Comparison of ENCODE assay signal across 1 cellular context in genomic region chr15:86164222-86164898, GRCh38.
TF ChIP-seq lines count a peak whose summit lies in the region.

No MANE protein-coding gene starts in this region.

TF ChIP-seq in HEK293, 187 proteins besides CTCF, POLR2A, EP300 and RAD21 (continued from another document):
- TF ChIP-seq, protein P1, sequence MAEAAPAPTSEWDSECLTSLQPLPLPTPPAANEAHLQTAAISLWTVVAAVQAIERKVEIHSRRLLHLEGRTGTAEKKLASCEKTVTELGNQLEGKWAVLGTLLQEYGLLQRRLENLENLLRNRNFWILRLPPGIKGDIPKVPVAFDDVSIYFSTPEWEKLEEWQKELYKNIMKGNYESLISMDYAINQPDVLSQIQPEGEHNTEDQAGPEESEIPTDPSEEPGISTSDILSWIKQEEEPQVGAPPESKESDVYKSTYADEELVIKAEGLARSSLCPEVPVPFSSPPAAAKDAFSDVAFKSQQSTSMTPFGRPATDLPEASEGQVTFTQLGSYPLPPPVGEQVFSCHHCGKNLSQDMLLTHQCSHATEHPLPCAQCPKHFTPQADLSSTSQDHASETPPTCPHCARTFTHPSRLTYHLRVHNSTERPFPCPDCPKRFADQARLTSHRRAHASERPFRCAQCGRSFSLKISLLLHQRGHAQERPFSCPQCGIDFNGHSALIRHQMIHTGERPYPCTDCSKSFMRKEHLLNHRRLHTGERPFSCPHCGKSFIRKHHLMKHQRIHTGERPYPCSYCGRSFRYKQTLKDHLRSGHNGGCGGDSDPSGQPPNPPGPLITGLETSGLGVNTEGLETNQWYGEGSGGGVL (tag by site-specific recombination; IDR thresholded peaks at IDR 0.05): no peak
- TF ChIP-seq, protein P2, sequence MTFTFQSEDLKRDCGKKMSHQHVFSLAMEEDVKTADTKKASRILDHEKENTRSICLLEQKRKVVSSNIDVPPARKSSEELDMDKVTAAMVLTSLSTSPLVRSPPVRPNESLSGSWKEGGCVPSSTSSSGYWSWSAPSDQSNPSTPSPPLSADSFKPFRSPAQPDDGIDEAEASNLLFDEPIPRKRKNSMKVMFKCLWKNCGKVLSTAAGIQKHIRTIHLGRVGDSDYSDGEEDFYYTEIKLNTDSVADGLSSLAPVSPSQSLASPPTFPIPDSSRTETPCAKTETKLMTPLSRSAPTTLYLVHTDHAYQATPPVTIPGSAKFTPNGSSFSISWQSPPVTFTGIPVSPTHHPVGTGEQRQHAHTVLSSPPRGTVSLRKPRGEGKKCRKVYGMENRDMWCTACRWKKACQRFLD (tag by site-specific recombination; IDR thresholded peaks at IDR 0.05): no peak
- peak; percentile 65; the same call in 1 of the 2 replicates for TF ChIP-seq KLF8 (tag by site-specific recombination; IDR thresholded peaks at IDR 0.05)
- TF ChIP-seq, protein P3, sequence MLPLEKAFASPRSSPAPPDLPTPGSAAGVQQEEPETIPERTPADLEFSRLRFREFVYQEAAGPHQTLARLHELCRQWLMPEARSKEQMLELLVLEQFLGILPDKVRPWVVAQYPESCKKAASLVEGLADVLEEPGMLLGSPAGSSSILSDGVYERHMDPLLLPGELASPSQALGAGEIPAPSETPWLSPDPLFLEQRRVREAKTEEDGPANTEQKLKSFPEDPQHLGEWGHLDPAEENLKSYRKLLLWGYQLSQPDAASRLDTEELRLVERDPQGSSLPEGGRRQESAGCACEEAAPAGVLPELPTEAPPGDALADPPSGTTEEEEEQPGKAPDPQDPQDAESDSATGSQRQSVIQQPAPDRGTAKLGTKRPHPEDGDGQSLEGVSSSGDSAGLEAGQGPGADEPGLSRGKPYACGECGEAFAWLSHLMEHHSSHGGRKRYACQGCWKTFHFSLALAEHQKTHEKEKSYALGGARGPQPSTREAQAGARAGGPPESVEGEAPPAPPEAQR (tag by site-specific recombination; IDR thresholded peaks at IDR 0.05): no peak
- TF ChIP-seq, protein P4, sequence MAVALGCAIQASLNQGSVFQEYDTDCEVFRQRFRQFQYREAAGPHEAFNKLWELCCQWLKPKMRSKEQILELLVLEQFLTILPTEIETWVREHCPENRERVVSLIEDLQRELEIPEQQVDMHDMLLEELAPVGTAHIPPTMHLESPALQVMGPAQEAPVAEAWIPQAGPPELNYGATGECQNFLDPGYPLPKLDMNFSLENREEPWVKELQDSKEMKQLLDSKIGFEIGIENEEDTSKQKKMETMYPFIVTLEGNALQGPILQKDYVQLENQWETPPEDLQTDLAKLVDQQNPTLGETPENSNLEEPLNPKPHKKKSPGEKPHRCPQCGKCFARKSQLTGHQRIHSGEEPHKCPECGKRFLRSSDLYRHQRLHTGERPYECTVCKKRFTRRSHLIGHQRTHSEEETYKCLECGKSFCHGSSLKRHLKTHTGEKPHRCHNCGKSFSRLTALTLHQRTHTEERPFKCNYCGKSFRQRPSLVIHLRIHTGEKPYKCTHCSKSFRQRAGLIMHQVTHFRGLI (tag by site-specific recombination; IDR thresholded peaks at IDR 0.05): no peak
- no peak for TF ChIP-seq HOXD13 (CRISPR knock-in tag; IDR thresholded peaks at IDR 0.05; ENCODE audit: borderline replicate concordance)
- TF ChIP-seq ZNF146 (tag by site-specific recombination; IDR thresholded peaks at IDR 0.05): no peak
- TF ChIP-seq ZFP37 (tag by site-specific recombination; IDR thresholded peaks at IDR 0.05): peak; percentile 55; the same call in 1 of the 2 replicates
- TF ChIP-seq, protein P5, sequence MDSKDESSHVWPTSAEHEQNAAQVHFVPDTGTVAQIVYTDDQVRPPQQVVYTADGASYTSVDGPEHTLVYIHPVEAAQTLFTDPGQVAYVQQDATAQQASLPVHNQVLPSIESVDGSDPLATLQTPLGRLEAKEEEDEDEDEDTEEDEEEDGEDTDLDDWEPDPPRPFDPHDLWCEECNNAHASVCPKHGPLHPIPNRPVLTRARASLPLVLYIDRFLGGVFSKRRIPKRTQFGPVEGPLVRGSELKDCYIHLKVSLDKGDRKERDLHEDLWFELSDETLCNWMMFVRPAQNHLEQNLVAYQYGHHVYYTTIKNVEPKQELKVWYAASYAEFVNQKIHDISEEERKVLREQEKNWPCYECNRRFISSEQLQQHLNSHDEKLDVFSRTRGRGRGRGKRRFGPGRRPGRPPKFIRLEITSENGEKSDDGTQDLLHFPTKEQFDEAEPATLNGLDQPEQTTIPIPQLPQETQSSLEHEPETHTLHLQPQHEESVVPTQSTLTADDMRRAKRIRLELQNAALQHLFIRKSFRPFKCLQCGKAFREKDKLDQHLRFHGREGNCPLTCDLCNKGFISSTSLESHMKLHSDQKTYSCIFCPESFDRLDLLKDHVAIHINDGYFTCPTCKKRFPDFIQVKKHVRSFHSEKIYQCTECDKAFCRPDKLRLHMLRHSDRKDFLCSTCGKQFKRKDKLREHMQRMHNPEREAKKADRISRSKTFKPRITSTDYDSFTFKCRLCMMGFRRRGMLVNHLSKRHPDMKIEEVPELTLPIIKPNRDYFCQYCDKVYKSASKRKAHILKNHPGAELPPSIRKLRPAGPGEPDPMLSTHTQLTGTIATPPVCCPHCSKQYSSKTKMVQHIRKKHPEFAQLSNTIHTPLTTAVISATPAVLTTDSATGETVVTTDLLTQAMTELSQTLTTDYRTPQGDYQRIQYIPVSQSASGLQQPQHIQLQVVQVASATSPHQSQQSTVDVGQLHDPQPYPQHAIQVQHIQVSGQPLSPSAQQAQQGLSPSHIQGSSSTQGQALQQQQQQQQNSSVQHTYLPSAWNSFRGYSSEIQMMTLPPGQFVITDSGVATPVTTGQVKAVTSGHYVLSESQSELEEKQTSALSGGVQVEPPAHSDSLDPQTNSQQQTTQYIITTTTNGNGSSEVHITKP (tag by site-specific recombination; IDR thresholded peaks at IDR 0.05): no peak
- no peak for TF ChIP-seq SP3 (tag by site-specific recombination; IDR thresholded peaks at IDR 0.05)
- peak; percentile 39; the same call in 1 of the 2 replicates for TF ChIP-seq ZNF629 (tag by site-specific recombination; IDR thresholded peaks at IDR 0.05)
- peak; percentile 81; the same call in 1 of the 2 replicates for TF ChIP-seq MEIS1 (CRISPR knock-in tag; IDR thresholded peaks at IDR 0.05; ENCODE audit: borderline replicate concordance)
- TF ChIP-seq, protein P6, sequence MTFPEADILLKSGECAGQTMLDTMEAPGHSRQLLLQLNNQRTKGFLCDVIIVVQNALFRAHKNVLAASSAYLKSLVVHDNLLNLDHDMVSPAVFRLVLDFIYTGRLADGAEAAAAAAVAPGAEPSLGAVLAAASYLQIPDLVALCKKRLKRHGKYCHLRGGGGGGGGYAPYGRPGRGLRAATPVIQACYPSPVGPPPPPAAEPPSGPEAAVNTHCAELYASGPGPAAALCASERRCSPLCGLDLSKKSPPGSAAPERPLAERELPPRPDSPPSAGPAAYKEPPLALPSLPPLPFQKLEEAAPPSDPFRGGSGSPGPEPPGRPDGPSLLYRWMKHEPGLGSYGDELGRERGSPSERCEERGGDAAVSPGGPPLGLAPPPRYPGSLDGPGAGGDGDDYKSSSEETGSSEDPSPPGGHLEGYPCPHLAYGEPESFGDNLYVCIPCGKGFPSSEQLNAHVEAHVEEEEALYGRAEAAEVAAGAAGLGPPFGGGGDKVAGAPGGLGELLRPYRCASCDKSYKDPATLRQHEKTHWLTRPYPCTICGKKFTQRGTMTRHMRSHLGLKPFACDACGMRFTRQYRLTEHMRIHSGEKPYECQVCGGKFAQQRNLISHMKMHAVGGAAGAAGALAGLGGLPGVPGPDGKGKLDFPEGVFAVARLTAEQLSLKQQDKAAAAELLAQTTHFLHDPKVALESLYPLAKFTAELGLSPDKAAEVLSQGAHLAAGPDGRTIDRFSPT (tag by site-specific recombination; IDR thresholded peaks at IDR 0.05): peak; percentile 86
- no peak for TF ChIP-seq ZNF792 (tag by site-specific recombination; IDR thresholded peaks at IDR 0.05)
- TF ChIP-seq ZBTB21 (tag by site-specific recombination; IDR thresholded peaks at IDR 0.05): peak; percentile 60
- TF ChIP-seq TCF7L2 (IDR thresholded peaks at IDR 0.05; ENCODE audit: borderline replicate concordance, low read depth, low read length): peak; percentile 55
- TF ChIP-seq ZNF335 (tag by site-specific recombination; conservative IDR thresholded peaks at IDR 0.05): no peak
- no peak for TF ChIP-seq BCL11A (tag by site-specific recombination; IDR thresholded peaks at IDR 0.05; ENCODE audit: low read depth)
- no peak for TF ChIP-seq ZNF10 (tag by site-specific recombination; IDR thresholded peaks at IDR 0.05)
- no peak for TF ChIP-seq ZNF133 (tag by site-specific recombination; IDR thresholded peaks at IDR 0.05)
